Comparison of ENCODE assay signal across 1 cellular context in the genomic region with DNA sequence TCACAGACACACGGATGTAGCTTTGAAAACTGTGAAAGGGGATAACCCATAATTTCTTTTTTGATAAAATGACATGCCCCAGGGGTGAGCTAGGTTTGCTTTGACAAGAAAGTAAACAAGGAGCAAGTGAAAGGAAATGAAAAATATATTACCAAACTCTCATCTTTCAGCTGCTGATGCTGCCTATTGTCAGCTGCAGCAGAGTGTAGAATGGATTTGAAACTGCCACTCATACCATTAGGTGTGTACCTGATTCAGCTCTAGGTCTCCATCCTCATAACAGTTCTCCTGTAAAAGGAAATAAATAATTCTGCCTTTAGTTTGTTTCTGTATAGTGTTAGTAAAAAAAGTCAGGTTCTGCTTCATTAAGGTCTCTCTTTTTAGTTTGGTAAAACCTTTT.
TF ChIP-seq lines count a peak whose summit lies in the region.

No MANE protein-coding gene starts in this region.

TF ChIP-seq in IMR-90, 13 proteins besides CTCF, POLR2A, EP300 and RAD21 (continued from another document):
- no peak for TF ChIP-seq RCOR1 (IDR thresholded peaks at IDR 0.05; ENCODE audit: insufficient replicate concordance, low read length)
- TF ChIP-seq CHD1 (IDR thresholded peaks at IDR 0.05; ENCODE audit: low read depth, low read length), result no peak
- no peak for TF ChIP-seq MAFK (IDR thresholded peaks at IDR 0.05; ENCODE audit: low read depth, low read length)
- TF ChIP-seq RFX5 (IDR thresholded peaks at IDR 0.05; ENCODE audit: low read depth, low read length), result no peak
- no peak for TF ChIP-seq NFE2L2 (IDR thresholded peaks at IDR 0.05; ENCODE audit: low read depth, low read length)
